19 cellular contexts compared by ENCODE assay signal in the genomic region with DNA sequence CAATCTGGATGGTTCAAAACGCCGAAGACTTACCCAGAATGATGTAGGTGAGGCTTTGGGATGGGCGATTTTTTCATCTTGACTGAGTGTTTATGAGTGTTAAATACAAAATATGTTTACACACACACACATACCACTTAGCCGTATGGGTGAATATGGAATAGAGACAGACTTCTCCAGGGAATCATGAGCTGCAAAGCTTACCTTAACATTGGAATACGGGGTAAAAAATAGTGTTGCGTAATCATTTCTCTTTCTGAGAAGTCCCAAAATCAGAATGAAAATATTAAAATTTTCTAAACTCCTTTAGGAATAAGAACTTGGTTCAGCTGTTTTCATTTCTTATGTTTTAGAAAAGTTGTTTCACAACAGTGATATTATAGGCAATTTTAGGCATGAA.
DNase-seq lines count a peak whose midpoint lies in the region; ATAC-seq, FAIRE-seq and TF ChIP-seq lines count a peak whose summit lies in the region.
"Had no signal": no experiment of that assay in that cellular context is flagged by ENCODE, and none has a peak within 500 bp of the region (broad histone marks: within the 10 kb centered on the region; RNA-seq: fewer than 3 reads in every experiment).

No MANE protein-coding gene starts in this region.

- dilution Hi-C loops in IMR-90 (cut with HindIII; ENCODE audit: low sequenced_read_pairs, unreplicated experiment), result no loop called here

- H2BK15ac ChIP-seq in IMR-90 (ENCODE audit: low read depth, low read length) (no peak overlapping the region), H1 (ENCODE audit: low read length) (no peak overlapping the region)

- H2BK120ac ChIP-seq in IMR-90 (ENCODE audit: low read depth, low read length) (no peak overlapping the region), H1 (replicated peaks; ENCODE audit: low read depth, low read length) (no peak overlapping the region)

- H4K20me1 ChIP-seq in IMR-90 (ENCODE audit: insufficient read depth, low read length) (no peaks in the 10 kb centered on the region), H1 (replicated peaks in 1 of 2; ENCODE audit: control insufficient read depth in 1 of 2, insufficient read depth in 2 of 2, low read length in 2 of 2) (no peaks in the 10 kb centered on the region)

- peaks cover 4% of the 10 kb centered on the region for H3K23me2 ChIP-seq in H1 (ENCODE audit: low read depth, low read length)

- POLR2A ChIA-PET in A549 (lab: Yijun Ruan, JAX), result no interaction called here
- POLR2A ChIA-PET in IMR-90 (lab: Charles Lee; ENCODE audit: unreplicated experiment), result no interaction called here
- POLR2A ChIA-PET in H1 (lab: Charles Lee; ENCODE audit: partially characterized antibody), result no interaction called here

- no peak for ATAC-seq in A549
- no peak for ATAC-seq in IMR-90 (ENCODE audit: low read depth)
- no peak for ATAC-seq in HG02938 (IDR thresholded peaks at IDR 0.05; ENCODE audit: unreplicated experiment)
- ATAC-seq: HCT116 had no signal

- H2AFZ ChIP-seq in IMR-90 (replicated peaks; ENCODE audit: low read length, poor library complexity) (no peak overlapping the region), H1 (ENCODE audit: low read length) (no peak overlapping the region)
- H2AFZ ChIP-seq: GM23248 had no signal

- in situ Hi-C loops in IMR-90 (cut with MboI; ENCODE audit: low sequenced_read_pairs), result no loop called here

- H3K27me3 ChIP-seq in IMR-90 (ENCODE audit: control insufficient read depth, insufficient read depth, low read length) (no peaks in the 10 kb centered on the region; the same call in 1 of the 2 replicates), H1 (replicated peaks in 1 of 4; ENCODE audit: control insufficient read depth in 3 of 4, extremely low read depth in 1 of 4, insufficient read depth in 3 of 4, low read length in 3 of 4) (peaks cover 0 to 1% (median 0%) of the 10 kb centered on the region in 4 experiments; a peak in 1 of 7 replicates)

- 73% methylated on average over 6 of the region's 6 CpGs for WGBS in A549 (ENCODE audit: missing lambda C conversion rate)
- WGBS in IMR-90 (ENCODE audit: extremely low coverage in 2 of 2, insufficient read length in 1 of 2), 2 experiments, result no CpG with 5 or more reads among the region's 6 CpGs
- 88% methylated on average over 6 of the region's 6 CpGs; no CpG with 5 or more reads in 1 of the 2 experiments for WGBS in H1 (ENCODE audit: extremely low coverage in 1 of 2, insufficient coverage in 1 of 2, insufficient read length in 1 of 2, insufficient replicate concordance in 2 of 2, low coverage in 1 of 2, low lambda C conversion rate in 2 of 2, missing lambda C conversion rate in 1 of 2), 2 experiments

- CTCF ChIA-PET in A549 (lab: Yijun Ruan, JAX) (interaction anchor here (1.5 to 2.4 kb wide), 4 partner anchors 18 to 549 kb away, joined by 3 to 8 read pairs (median 6); partner anchors contain the start of gene CASP6), IMR-90 (lab: Yijun Ruan, JAX) (no interaction called here), H1 (lab: Charles Lee; ENCODE audit: partially characterized antibody) (interaction anchor here (1.6 kb wide), 1 partner anchor 12 kb away, joined by 7 read pairs; no protein-coding TSS in a partner anchor)

- H3K4me2 ChIP-seq in A549 (no peak overlapping the region), IMR-90 (ENCODE audit: low read depth, low read length) (no peak overlapping the region), H1 (ENCODE audit: insufficient read depth in 1 of 2, low read depth in 2 of 2, low read length in 2 of 2) (no peak overlapping the region)

- H2BK5ac ChIP-seq in IMR-90 (ENCODE audit: low read depth, low read length, poor library complexity, severe bottlenecking) (no peak overlapping the region), H1 (ENCODE audit: low read depth, low read length) (no peak overlapping the region)

- H3K56ac ChIP-seq in IMR-90 (ENCODE audit: extremely low read depth, insufficient read depth, low read length), result no peak overlapping the region
- H3K56ac ChIP-seq in H1 (replicated peaks; ENCODE audit: insufficient read length, low read depth, low read length), result no peak overlapping the region

- H3K9me1 ChIP-seq in IMR-90 (ENCODE audit: insufficient read depth, low read length), result peaks cover 6% of the 10 kb centered on the region

- H3K79me1 ChIP-seq in IMR-90 (ENCODE audit: low read depth in 1 of 2, low read length in 2 of 2), result no peaks in the 10 kb centered on the region
- H3K79me1 ChIP-seq in H1 (ENCODE audit: low read depth, low read length), result no peaks in the 10 kb centered on the region

- H3K23ac ChIP-seq in IMR-90 (ENCODE audit: low read depth, low read length), result no peak overlapping the region
- H3K23ac ChIP-seq in H1 (ENCODE audit: insufficient read length), result no peak overlapping the region

- BruUV-seq in IMR-90 (replicated peaks; lab: Mats Ljungman, UMichigan), result no TSS peak

- no peaks in the 10 kb centered on the region for H3K36me3 ChIP-seq in IMR-90 (ENCODE audit: control insufficient read depth, insufficient read depth, low read length)
- H3K36me3 ChIP-seq in H1 (ENCODE audit: control insufficient read depth in 2 of 4, insufficient read depth in 4 of 4, low read length in 3 of 4), result no peaks in the 10 kb centered on the region

- H4K91ac ChIP-seq in IMR-90 (ENCODE audit: insufficient read depth, low read depth, low read length) (no peak overlapping the region), H1 (replicated peaks; ENCODE audit: insufficient read length, low read length) (no peak overlapping the region)

- H3K4me1 ChIP-seq in A549 (no peaks in the 10 kb centered on the region), IMR-90 (ENCODE audit: control insufficient read depth, insufficient read depth, low read length) (peaks cover 6% of the 10 kb centered on the region; the same call in 1 of the 2 replicates), H1 (replicated peaks in 1 of 4; ENCODE audit: control insufficient read depth in 3 of 4, insufficient read depth in 4 of 4, low read length in 3 of 4) (peaks cover 0 to 10% (median 5%) of the 10 kb centered on the region in 4 experiments; a peak in 3 of 7 replicates)

- no peak overlapping the region for H2BK12ac ChIP-seq in H1 (ENCODE audit: low read depth, low read length)

- H3K18ac ChIP-seq in IMR-90 (ENCODE audit: low read depth, low read length) (no peak overlapping the region), H1 (ENCODE audit: extremely low read depth, low read length) (no peak overlapping the region)

- FAIRE-seq in A549 (lab: Jason Lieb, UNC) (no peak), H1 (lab: Jason Lieb, UNC) (no peak)
- FAIRE-seq: GM12891, GM18507 had no signal

- H3K4ac ChIP-seq in IMR-90 (ENCODE audit: low read depth, low read length) (no peak overlapping the region), H1 (replicated peaks; ENCODE audit: insufficient read length, low read depth, low read length) (no peak overlapping the region)

- TF ChIP-seq RAD21 in A549 (conservative IDR thresholded peaks at IDR 0.05 in 1 of 2, IDR thresholded peaks at IDR 0.05 in 1 of 2), result no peak
- TF ChIP-seq RAD21 in IMR-90 (IDR thresholded peaks at IDR 0.05; ENCODE audit: low read length), result no peak
- no peak for TF ChIP-seq RAD21 in H1 (IDR thresholded peaks at IDR 0.05 in 1 of 2, conservative IDR thresholded peaks at IDR 0.05 in 1 of 2; ENCODE audit: low read depth in 2 of 2, low read length in 2 of 2)

- H4K8ac ChIP-seq in IMR-90 (ENCODE audit: low read depth in 2 of 2, low read length in 2 of 2) (no peak overlapping the region), H1 (ENCODE audit: extremely low read depth, insufficient read depth, low read length) (no peak overlapping the region)

- H3K27ac ChIP-seq in A549 (no peak overlapping the region), IMR-90 (ENCODE audit: insufficient read depth, low read length) (no peak overlapping the region), H1 (ENCODE audit: low read depth, low read length) (no peak overlapping the region)
- H3K27ac ChIP-seq: GM23248 had no signal

- H4K5ac ChIP-seq in IMR-90 (ENCODE audit: low read depth, low read length) (no peak overlapping the region), H1 (ENCODE audit: insufficient read length, low read depth, low read length) (no peak overlapping the region)

- H2AK5ac ChIP-seq in IMR-90 (ENCODE audit: low read depth, low read length) (no peak overlapping the region), H1 (ENCODE audit: low read depth, low read length) (no peak overlapping the region)

- H3K4me3 ChIP-seq in A549 (no peak overlapping the region), IMR-90 (ENCODE audit: insufficient read depth, low read depth, low read length) (no peak overlapping the region), H1 (ENCODE audit: extremely low read depth in 1 of 4, insufficient read depth in 2 of 4, low read depth in 3 of 4, low read length in 4 of 4) (no peak overlapping the region)
- H3K4me3 ChIP-seq: GM23248 had no signal

- H2AK9ac ChIP-seq in IMR-90 (replicated peaks; ENCODE audit: low read depth, low read length, poor library complexity), result no peak overlapping the region

- H3K14ac ChIP-seq in IMR-90 (replicated peaks; ENCODE audit: low read depth, low read length) (no peak overlapping the region), H1 (ENCODE audit: insufficient read length) (no peak overlapping the region)

- TF ChIP-seq CTCF in A549 (IDR thresholded peaks at IDR 0.05), result no peak
- TF ChIP-seq CTCF in IMR-90 (conservative IDR thresholded peaks at IDR 0.05; ENCODE audit: low read depth, low read length), result no peak
- no peak for TF ChIP-seq CTCF in H1 (IDR thresholded peaks at IDR 0.05; ENCODE audit: control extremely low read depth in 1 of 3, insufficient read depth in 1 of 3, low read depth in 1 of 3, low read length in 3 of 3)

- H3K9me3 ChIP-seq in A549 (no peaks in the 10 kb centered on the region), IMR-90 (ENCODE audit: control insufficient read depth, insufficient read depth, low read length) (no peaks in the 10 kb centered on the region), H1 (ENCODE audit: insufficient read depth in 2 of 2, low read depth in 1 of 2, low read length in 1 of 2) (no peaks in the 10 kb centered on the region)

- intact Hi-C loops in IMR-90 (cut with micrococcal nuclease), result loop anchor here (5.0 kb wide), 1 partner anchor 149 kb away; the partner anchor contains the start of gene RRH

- H3K79me2 ChIP-seq in H1 (ENCODE audit: control insufficient read depth in 1 of 2, insufficient read depth in 2 of 2, low read length in 2 of 2), result no peaks in the 10 kb centered on the region

- TF ChIP-seq POLR2A in A549 (IDR thresholded peaks at IDR 0.05; ENCODE audit: low read length) (no peak), IMR-90 (IDR thresholded peaks at IDR 0.05; ENCODE audit: low read depth, low read length) (no peak), H1 (IDR thresholded peaks at IDR 0.05; ENCODE audit: control extremely low read depth in 1 of 2, low read depth in 2 of 2, low read length in 2 of 2) (no peak)

- DNase-seq in A549 (ENCODE audit: low read depth in 1 of 2, low spot score in 1 of 2), result no peak
- no peak for DNase-seq in IMR-90
- no peak for DNase-seq in H1 (ENCODE audit: low read depth in 1 of 2, low spot score in 2 of 2)
- DNase-seq in UCSD-AML1 (lab: John Stamatoyannopoulos, UW; ENCODE audit: unreplicated experiment), result no peak
- DNase-seq in T-helper 2 cell, result no peak
- DNase-seq: 8988T; C1 segment of cervical spinal cord; Calu3; CD4-positive, alpha-beta memory T cell; COR-L47; DMS53; DMS79 treated with DMSO at 0.1 percent for 48 hours; GF-D8; GM23248; H9 had no signal

- H2BK20ac ChIP-seq in IMR-90 (ENCODE audit: low read depth, low read length), result no peak overlapping the region
- no peak overlapping the region for H2BK20ac ChIP-seq in H1 (ENCODE audit: low read length)

- no peak for TF ChIP-seq EP300 in A549 (IDR thresholded peaks at IDR 0.05)
- no peak for TF ChIP-seq EP300 in H1 (IDR thresholded peaks at IDR 0.05; ENCODE audit: borderline replicate concordance in 1 of 2, low read depth in 2 of 2, low read length in 2 of 2)

- H3K9ac ChIP-seq in IMR-90 (ENCODE audit: low read depth, low read length) (no peak overlapping the region), H1 (replicated peaks in 1 of 4; ENCODE audit: extremely low read depth in 1 of 4, low read depth in 3 of 4, low read length in 3 of 4) (no peak overlapping the region)
- H3K9ac ChIP-seq: GM23248 had no signal

Comparison
In these comparisons a context has a peak if more than half of its experiments do, and no peak if none do; other contexts are left out.
1. Of the 18 proteins assayed by ChIP-seq in both H1 and A549: peak only in H1: none; only in A549: none; in both: CEBPB; in neither: 17.